ENCODE assay signal across 8 cellular contexts in the genomic region with DNA sequence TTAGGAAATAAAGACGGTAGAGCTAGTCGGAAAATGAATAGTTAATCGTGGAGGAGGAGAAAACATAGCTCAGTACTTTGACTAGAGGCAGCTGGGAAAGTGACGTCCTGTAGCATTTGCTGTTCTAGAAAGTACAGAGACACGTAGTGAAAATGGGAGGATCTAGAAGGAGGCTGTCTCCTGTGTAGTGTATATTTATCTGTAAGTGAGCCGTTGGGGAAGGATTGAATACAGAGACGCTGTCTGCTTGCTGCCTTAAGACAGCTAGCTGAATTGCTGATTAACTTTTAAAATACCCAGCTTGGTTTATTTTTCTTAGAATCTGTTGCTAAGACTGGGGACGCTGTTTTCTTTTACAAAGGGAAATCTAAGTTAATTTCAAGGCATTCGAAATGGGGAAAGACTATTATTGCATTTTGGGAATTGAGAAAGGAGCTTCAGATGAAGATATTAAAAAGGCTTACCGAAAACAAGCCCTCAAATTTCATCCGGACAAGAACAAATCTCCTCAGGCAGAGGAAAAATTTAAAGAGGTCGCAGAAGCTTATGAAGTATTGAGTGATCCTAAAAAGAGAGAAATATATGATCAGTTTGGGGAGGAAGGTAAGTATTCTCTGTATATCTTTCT. TPM values are rescaled to one million over a fixed set of nuclear protein-coding genes. Genes with fewer than 3 reads are reported as not detected.
A peak's percentile ranks its signal among the peaks of the same experiment; 100 is the strongest.
DNase-seq lines count a peak whose midpoint lies in the region; ATAC-seq and TF ChIP-seq lines count a peak whose summit lies in the region.

DNAJB4 (plus strand) TSS at position 221 of the 628 bp plus-strand sequence; CDS start at position 393, 172 bp downstream.

- TF ChIP-seq CTCF in mucosa of descending colon (IDR thresholded peaks at IDR 0.05) = no peak

- 1% methylated on average over 12 of the region's 12 CpGs for WGBS in esophagus, 2 donors

- H3K27me3 ChIP-seq in esophagus (ENCODE audit: control insufficient read depth in 1 of 2, insufficient read depth in 2 of 2, low read length in 2 of 2) = no peaks in the 10 kb centered on the region

- peak within 1 kb of the TSS; percentile 65 to 93 for H3K27ac ChIP-seq in esophagus (ENCODE audit: low read depth in 2 of 2, low read length in 1 of 2)

- no peaks in the 10 kb centered on the region for H3K4me1 ChIP-seq in esophagus (ENCODE audit: control insufficient read depth in 2 of 2, insufficient read depth in 2 of 2, low read length in 1 of 2)
- no peaks in the 10 kb centered on the region for H3K4me1 ChIP-seq in mucosa of descending colon (ENCODE audit: low read depth)

- H3K4me3 ChIP-seq in esophagus (ENCODE audit: low read depth in 1 of 2, low read length in 2 of 2) = peak within 1 kb of the TSS; percentile 24 to 79
- H3K4me3 ChIP-seq in mucosa of descending colon = peak within 1 kb of the TSS; percentile 12

- ATAC-seq in GM18873 (IDR thresholded peaks at IDR 0.05; ENCODE audit: low FRiP score, unreplicated experiment) = peak; percentile 99
- ATAC-seq in HG03139 (IDR thresholded peaks at IDR 0.05; ENCODE audit: unreplicated experiment) = peak; percentile 98
- peak; percentile 100 for ATAC-seq in mucosa of descending colon

- no peaks in the 10 kb centered on the region for H3K9me3 ChIP-seq in esophagus (ENCODE audit: control insufficient read depth in 2 of 2, insufficient read depth in 1 of 2, low read depth in 1 of 2, low read length in 1 of 2)
- H3K9me3 ChIP-seq in mucosa of descending colon = no peaks in the 10 kb centered on the region

- intact Hi-C loops in mucosa of descending colon (cut with DNase I, micrococcal nuclease) = no loop called here

- no peaks in the 10 kb centered on the region for H3K36me3 ChIP-seq in esophagus (ENCODE audit: control insufficient read depth in 2 of 2, insufficient read depth in 2 of 2, low read length in 1 of 2)
- H3K36me3 ChIP-seq in mucosa of descending colon (ENCODE audit: low read depth) = no peaks in the 10 kb centered on the region

- DNase-seq in AG08395 (ENCODE audit: low spot score) (peak; percentile 86), NOMO-1 (lab: John Stamatoyannopoulos, UW; ENCODE audit: unreplicated experiment in 2 of 2) (peak; percentile 70 to 98), activated T-cell treated with anti-CD3 and anti-CD28 coated beads for 4 hours (peak; percentile 43), mucosa of descending colon (peak in 1 of 3 donors; percentile 94)
- DNase-seq in stimulated activated naive CD4-positive, alpha-beta T cell (lab: John Stamatoyannopoulos, UW) = peak; percentile 9 to 87 (median 76)

RNA-seq across cellular contexts. Expression of gene DNAJB4, which starts in this region (rescaled TPM):
- polyA plus RNA-seq in esophagus = 1 to 10 TPM; 4.9 to 7.7 TPM
- total RNA-seq in mucosa of descending colon = 10 to 100 TPM; 15.8 to 42.2 (median 19.4) TPM
